Comparison of ENCODE assay signal across 34 cellular contexts in the genomic region with DNA sequence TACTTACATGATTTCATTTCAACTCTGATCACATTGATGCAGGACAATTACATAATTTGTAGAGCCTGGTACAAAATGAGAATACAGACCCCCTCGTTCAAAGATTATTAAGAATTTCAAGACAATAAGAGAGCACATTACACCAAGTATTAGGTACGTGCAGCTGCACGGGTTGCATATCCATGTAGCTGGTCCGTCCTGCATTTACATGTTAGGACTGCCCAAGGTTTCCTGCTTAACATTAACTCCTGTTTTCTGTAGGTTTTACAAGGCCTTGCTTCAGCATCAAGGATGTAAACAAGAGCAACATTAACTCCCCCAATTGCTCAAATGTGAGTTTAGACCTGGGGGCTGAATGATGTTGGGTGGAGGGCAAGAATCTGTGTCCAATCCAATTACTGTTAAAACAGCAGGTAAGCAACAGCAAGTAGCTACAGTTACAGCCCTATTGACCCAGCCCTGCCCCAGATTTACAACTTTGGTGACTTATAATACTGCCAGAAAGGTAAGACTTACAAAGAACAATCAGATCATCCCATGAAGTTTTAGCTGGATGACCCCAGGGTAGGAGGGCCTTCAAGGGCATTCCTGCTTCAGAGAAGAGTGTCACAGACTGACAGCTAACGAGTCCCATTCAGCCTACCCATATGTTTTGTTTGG.
"Had no signal": no experiment of that assay in that cellular context is flagged by ENCODE, and none has a peak within 500 bp of the region (broad histone marks: within the 10 kb centered on the region; RNA-seq: fewer than 3 reads in every experiment).

No MANE protein-coding gene starts in this region.

- H3K27ac Mint-ChIP-seq: activated B cell treated with CpG ODN at 0.5 μM for 24 hours; activated CD4-positive, alpha-beta memory T cell treated with anti-CD3 and anti-CD28 coated beads for 36 hours; activated CD4-positive, alpha-beta T cell treated with anti-CD3 and anti-CD28 coated beads, Interleukin-2, amount 10 ng/mL, durations not matched to agents 24 days and 14 days; activated CD8-positive, alpha-beta T cell treated with anti-CD3 and anti-CD28 coated beads for 36 hours; activated naive CD4-positive, alpha-beta T cell treated with anti-CD3 and anti-CD28 coated beads for 36 hours; activated naive CD4-positive, alpha-beta T cell treated with anti-CD3 and anti-CD28 coated beads, Interleukin-2, amount 50 U/mL, for 72 hours; activated naive CD8-positive, alpha-beta T cell treated with anti-CD3 and anti-CD28 coated beads for 36 hours; activated T-cell treated with anti-CD3 and anti-CD28 coated beads, Interleukin-2, amount 50 U/mL, for 72 hours; activated T-helper 1 cell treated with anti-CD3 and anti-CD28 coated beads, Interleukin-12 subunit alpha, Interleukin-12 subunit beta, Interleukin-2, Interleukin-4 antibody, amounts not matched to agents 30 ng/mL and 10 ng/mL and 1 ng/mL, durations not matched to agents 14 hours and 24 hours and 36 hours; activated T-helper 17 cell treated with anti-CD3 and anti-CD28 coated beads, Interleukin-2, amount 50 U/mL, for 72 hours; T-helper 1 cell treated with Interleukin-12 subunit alpha and Interleukin-12 subunit beta and Interleukin-4 antibody, amounts not matched to agents 30 μg/mL and 1 μg/mL, for 36 hours; T-helper 2 cell treated with Interferon-gamma antibody and Interleukin-4, amounts not matched to agents 5 μg/mL and 100 μg/mL, for 36 hours had no signal

- H3K9me3 Mint-ChIP-seq: activated B cell treated with CpG ODN at 0.5 μM for 24 hours; activated CD4-positive, alpha-beta memory T cell treated with anti-CD3 and anti-CD28 coated beads for 36 hours; activated CD4-positive, alpha-beta T cell treated with anti-CD3 and anti-CD28 coated beads, Interleukin-2, amount 10 ng/mL, durations not matched to agents 24 days and 14 days; activated CD8-positive, alpha-beta T cell treated with anti-CD3 and anti-CD28 coated beads for 36 hours; activated naive CD4-positive, alpha-beta T cell treated with anti-CD3 and anti-CD28 coated beads for 36 hours; activated T-cell treated with anti-CD3 and anti-CD28 coated beads, Interleukin-2, amount 50 U/mL, for 4 hours; activated T-cell treated with anti-CD3 and anti-CD28 coated beads, Interleukin-2, amount 50 U/mL, for 72 hours; activated T-helper 1 cell treated with anti-CD3 and anti-CD28 coated beads, Interleukin-12 subunit alpha, Interleukin-12 subunit beta, Interleukin-2, Interleukin-4 antibody, amounts not matched to agents 30 ng/mL and 10 ng/mL and 1 ng/mL, durations not matched to agents 14 hours and 24 hours and 36 hours; activated T-helper 17 cell treated with anti-CD3 and anti-CD28 coated beads, Interleukin-2, amount 50 U/mL, for 72 hours; T-helper 1 cell treated with Interleukin-12 subunit alpha and Interleukin-12 subunit beta and Interleukin-4 antibody, amounts not matched to agents 30 μg/mL and 1 μg/mL, for 36 hours; T-helper 2 cell treated with Interferon-gamma antibody and Interleukin-4, amounts not matched to agents 5 μg/mL and 100 μg/mL, for 36 hours had no signal

- H3K4me1 ChIP-seq: body of pancreas, breast epithelium had no signal

- H3K4me3 Mint-ChIP-seq: activated B cell treated with CpG ODN at 0.5 μM for 24 hours; activated CD4-positive, alpha-beta memory T cell treated with anti-CD3 and anti-CD28 coated beads for 36 hours; activated CD4-positive, alpha-beta T cell treated with anti-CD3 and anti-CD28 coated beads, Interleukin-2, amount 10 ng/mL, durations not matched to agents 24 days and 14 days; activated CD8-positive, alpha-beta T cell treated with anti-CD3 and anti-CD28 coated beads for 36 hours; activated naive CD4-positive, alpha-beta T cell treated with anti-CD3 and anti-CD28 coated beads for 36 hours; activated naive CD8-positive, alpha-beta T cell treated with anti-CD3 and anti-CD28 coated beads for 36 hours; activated T-cell treated with anti-CD3 and anti-CD28 coated beads, Interleukin-2, amount 50 U/mL, for 4 hours; activated T-cell treated with anti-CD3 and anti-CD28 coated beads, Interleukin-2, amount 50 U/mL, for 72 hours; activated T-helper 1 cell treated with anti-CD3 and anti-CD28 coated beads, Interleukin-12 subunit alpha, Interleukin-12 subunit beta, Interleukin-2, Interleukin-4 antibody, amounts not matched to agents 30 ng/mL and 10 ng/mL and 1 ng/mL, durations not matched to agents 14 hours and 24 hours and 36 hours; activated T-helper 17 cell treated with anti-CD3 and anti-CD28 coated beads, Interleukin-2, amount 50 U/mL, for 72 hours; T-helper 1 cell treated with Interleukin-12 subunit alpha and Interleukin-12 subunit beta and Interleukin-4 antibody, amounts not matched to agents 30 μg/mL and 1 μg/mL, for 36 hours; T-helper 2 cell treated with Interferon-gamma antibody and Interleukin-4, amounts not matched to agents 5 μg/mL and 100 μg/mL, for 36 hours had no signal

- H3K27me3 Mint-ChIP-seq: activated B cell treated with CpG ODN at 0.5 μM for 24 hours; activated CD4-positive, alpha-beta memory T cell treated with anti-CD3 and anti-CD28 coated beads for 36 hours; activated CD8-positive, alpha-beta T cell treated with anti-CD3 and anti-CD28 coated beads for 36 hours had no signal

- H3K4me3 ChIP-seq: adrenal gland, body of pancreas, breast epithelium had no signal

- DNase-seq: activated B cell treated with CpG ODN at 0.5 μM for 24 hours; activated CD4-positive, alpha-beta memory T cell treated with anti-CD3 and anti-CD28 coated beads for 36 hours; activated CD4-positive, alpha-beta T cell treated with anti-CD3 and anti-CD28 coated beads for 4 hours; activated CD4-positive, alpha-beta T cell treated with anti-CD3 and anti-CD28 coated beads, Interleukin-2, amount 10 ng/mL, durations not matched to agents 24 days and 14 days; activated CD4-positive, alpha-beta T cell treated with anti-CD3 and anti-CD28 coated beads, Interleukin-2, amount 50 U/mL, for 1 hour; activated CD4-positive, alpha-beta T cell treated with anti-CD3 and anti-CD28 coated beads, Interleukin-2, amount 50 U/mL, for 4 hours; activated CD4-positive, CD25-positive, alpha-beta regulatory T cell treated with anti-CD3 and anti-CD28 coated beads, Interleukin-2, amount 50 U/mL, for 72 hours; activated CD8-positive, alpha-beta memory T cell treated with anti-CD3 and anti-CD28 coated beads, Interleukin-2, amount 50 U/mL, for 4 hours; activated CD8-positive, alpha-beta T cell treated with anti-CD3 and anti-CD28 coated beads for 36 hours; activated effector memory CD4-positive, alpha-beta T cell treated with anti-CD3 and anti-CD28 coated beads, Interleukin-2, amount 50 U/mL, for 16 hours; activated gamma-delta T cell treated with Interleukin-2 at 50 U/mL for 16 hours; activated naive CD4-positive, alpha-beta T cell; activated naive CD4-positive, alpha-beta T cell treated with anti-CD3 and anti-CD28 coated beads for 36 hours; activated naive CD4-positive, alpha-beta T cell treated with anti-CD3 and anti-CD28 coated beads, Interleukin-2, amount 50 U/mL, for 16 hours; activated naive CD8-positive, alpha-beta T cell treated with anti-CD3 and anti-CD28 coated beads for 36 hours; activated T-cell treated with anti-CD3 and anti-CD28 coated beads for 4 hours; activated T-cell treated with anti-CD3 and anti-CD28 coated beads, Interleukin-2, amount 50 U/mL, for 1 hour; activated T-cell treated with anti-CD3 and anti-CD28 coated beads, Interleukin-2, amount 50 U/mL, for 4 hours; activated T-cell treated with anti-CD3 and anti-CD28 coated beads, Interleukin-2, amount 50 U/mL, for 72 hours; adrenal gland; amniotic stem cell; aorta; body of pancreas; brain microvascular endothelial cell; central memory CD4-positive, alpha-beta T cell; T-helper 1 cell; T-helper 2 cell; T-helper 9 cell had no signal

- H3K4me1 Mint-ChIP-seq: activated B cell treated with CpG ODN at 0.5 μM for 24 hours; activated CD4-positive, alpha-beta T cell treated with anti-CD3 and anti-CD28 coated beads, Interleukin-2, amount 10 ng/mL, durations not matched to agents 24 days and 14 days; activated naive CD8-positive, alpha-beta T cell treated with anti-CD3 and anti-CD28 coated beads for 36 hours; activated T-helper 17 cell treated with anti-CD3 and anti-CD28 coated beads, Interleukin-2, amount 50 U/mL, for 72 hours had no signal

- ATAC-seq: activated CD8-positive, alpha-beta T cell treated with anti-CD3 and anti-CD28 coated beads for 36 hours; activated naive CD4-positive, alpha-beta T cell treated with anti-CD3 and anti-CD28 coated beads, Interleukin-2, amount 50 U/mL, for 72 hours; activated T-cell treated with anti-CD3 and anti-CD28 coated beads, Interleukin-2, amount 50 U/mL, for 4 hours; activated T-cell treated with anti-CD3 and anti-CD28 coated beads, Interleukin-2, amount 50 U/mL, for 72 hours; activated T-helper 17 cell treated with anti-CD3 and anti-CD28 coated beads, Interleukin-2, amount 50 U/mL, for 72 hours; body of pancreas had no signal

- H3K36me3 ChIP-seq: adrenal gland, brain microvascular endothelial cell, breast epithelium had no signal

- H3K36me3 Mint-ChIP-seq: activated CD4-positive, alpha-beta memory T cell treated with anti-CD3 and anti-CD28 coated beads for 36 hours; activated naive CD4-positive, alpha-beta T cell treated with anti-CD3 and anti-CD28 coated beads, Interleukin-2, amount 50 U/mL, for 72 hours; activated naive CD8-positive, alpha-beta T cell treated with anti-CD3 and anti-CD28 coated beads for 36 hours had no signal

- H3K9me3 ChIP-seq: adrenal gland, body of pancreas, breast epithelium had no signal

- H3K27me3 ChIP-seq: adrenal gland, body of pancreas, brain microvascular endothelial cell, breast epithelium had no signal
